Comparison of ENCODE assay signal across 8 cellular contexts in genomic region chr7:29146888-29147609, GRCh38. TPM values are rescaled to one million over a fixed set of nuclear protein-coding genes. Genes with fewer than 3 reads are reported as not detected.
DNase-seq lines count a peak whose midpoint lies in the region; ATAC-seq and TF ChIP-seq lines count a peak whose summit lies in the region.

No MANE protein-coding gene starts in this region.

- H3K36me3 ChIP-seq in BE2C (no peaks in the 10 kb centered on the region), colonic mucosa (no peaks in the 10 kb centered on the region), mucosa of descending colon (ENCODE audit: low read depth) (no peaks in the 10 kb centered on the region), OCI-LY7 (ENCODE audit: insufficient read depth, low read length) (no peaks in the 10 kb centered on the region)

- no peak for DNase-seq in BE2C
- peak; percentile 66 for DNase-seq in NCI-H1105 treated with DMSO at 0.1 percent for 48 hours (lab: John Stamatoyannopoulos, UW)
- DNase-seq in colonic mucosa = peak; percentile 32
- DNase-seq in mucosa of descending colon = peak in 2 of 3 donors; percentile 21 to 34
- no peak for DNase-seq in OCI-LY7 (ENCODE audit: low spot score)
- DNase-seq in AML-193 (lab: John Stamatoyannopoulos, UW) = no peak

- CTCF ChIA-PET in OCI-LY7 (lab: Charles Lee; ENCODE audit: unreplicated experiment) = no interaction called here

- H3K9me2 ChIP-seq in OCI-LY7 (ENCODE audit: insufficient read depth, low read length) = no peaks in the 10 kb centered on the region

- H3K27ac ChIP-seq in colonic mucosa = no peak overlapping the region
- H3K27ac ChIP-seq in OCI-LY7 (ENCODE audit: low read depth, low read length, poor library complexity, severe bottlenecking) = no peak overlapping the region

- intact Hi-C loops in colonic mucosa (cut with DNase I) (no loop called here), mucosa of descending colon (cut with DNase I, micrococcal nuclease) (no loop called here), OCI-LY7 (cut with micrococcal nuclease; ENCODE audit: unreplicated experiment) (no loop called here)

- no peaks in the 10 kb centered on the region for H3K9me3 ChIP-seq in BE2C
- no peaks in the 10 kb centered on the region for H3K9me3 ChIP-seq in colonic mucosa
- H3K9me3 ChIP-seq in mucosa of descending colon = no peaks in the 10 kb centered on the region
- no peaks in the 10 kb centered on the region for H3K9me3 ChIP-seq in OCI-LY7 (ENCODE audit: low read length)

- H3K79me2 ChIP-seq in OCI-LY7 (ENCODE audit: insufficient read depth, low read depth, low read length) = no peaks in the 10 kb centered on the region

- no peak; the same call in 1 of the 2 replicates for TF ChIP-seq CTCF in BE2C (IDR thresholded peaks at IDR 0.05; ENCODE audit: low read depth, low read length)
- TF ChIP-seq CTCF in colonic mucosa (IDR thresholded peaks at IDR 0.05) = no peak
- no peak for TF ChIP-seq CTCF in mucosa of descending colon (IDR thresholded peaks at IDR 0.05)
- TF ChIP-seq CTCF in OCI-LY7 (conservative IDR thresholded peaks at IDR 0.05; ENCODE audit: low read length) = no peak

- no peak overlapping the region for H3K4me2 ChIP-seq in OCI-LY7 (ENCODE audit: low read length)

- no peaks in the 10 kb centered on the region for H4K20me1 ChIP-seq in OCI-LY7 (ENCODE audit: insufficient read depth, low read length)

- peak overlapping the region in 1 of 2 donors; percentile 62 for H3K9ac ChIP-seq in colonic mucosa (ENCODE audit: low read depth in 2 of 2, low read length in 2 of 2)

- H2AFZ ChIP-seq in OCI-LY7 (ENCODE audit: low read length) = no peak overlapping the region

- BruUV-seq in OCI-LY7 (replicated peaks; lab: Mats Ljungman, UMichigan) = no TSS peak

- peak overlapping the region; percentile 61 for H3K4me3 ChIP-seq in BE2C (ENCODE audit: low read depth, low read length)
- H3K4me3 ChIP-seq in colonic mucosa = peak overlapping the region; percentile 36
- H3K4me3 ChIP-seq in mucosa of descending colon = no peak overlapping the region
- H3K4me3 ChIP-seq in OCI-LY7 (ENCODE audit: low read depth, low read length, poor library complexity, severe bottlenecking) = no peak overlapping the region

- ATAC-seq in mucosa of descending colon (peak; percentile 62), HG02642 (IDR thresholded peaks at IDR 0.05; ENCODE audit: poor library complexity, unreplicated experiment) (no peak), GM18858 (IDR thresholded peaks at IDR 0.05; ENCODE audit: unreplicated experiment) (no peak)

- H3K27me3 ChIP-seq in BE2C = peaks cover 22% of the 10 kb centered on the region
- H3K27me3 ChIP-seq in colonic mucosa = no peaks in the 10 kb centered on the region

- H3K4me1 ChIP-seq in BE2C = no peaks in the 10 kb centered on the region
- H3K4me1 ChIP-seq in colonic mucosa = no peaks in the 10 kb centered on the region
- H3K4me1 ChIP-seq in mucosa of descending colon (ENCODE audit: low read depth) = peaks cover 14% of the 10 kb centered on the region
- no peaks in the 10 kb centered on the region for H3K4me1 ChIP-seq in OCI-LY7 (ENCODE audit: insufficient read depth, low read length, poor library complexity, severe bottlenecking)

- POLR2A ChIA-PET in OCI-LY7 (lab: Charles Lee) = interaction anchor here (0.6 kb wide), 1 partner anchor 26 kb away, joined by 3 read pairs; no protein-coding TSS in a partner anchor

RNA-seq across cellular contexts. Expression of gene CPVL, which starts 0.7 kb away (rescaled TPM):
- 2.7 TPM for polyA plus RNA-seq in BE2C (2012; ENCODE audit: insufficient read depth, insufficient read length, low read depth)
- total RNA-seq in colonic mucosa (10 to 100 TPM in 1 of 2 donors, 1 to 10 TPM in 1; 4.9 to 17.0 TPM), mucosa of descending colon (10 to 100 TPM in 2 of 3 donors, 1 to 10 TPM in 1; 8.1 to 20.0 (median 10.5) TPM), OCI-LY7 (2022) (not detected in 2 replicates)
- total RNA-seq in OCI-LY7 (2014; rRNA removed; shearing (Covaris generic)) = not detected in 2 replicates

RNA-seq across cellular contexts. Expression of gene CHN2, which starts 47.5 kb away (rescaled TPM):
- polyA plus RNA-seq in BE2C (2012; ENCODE audit: insufficient read depth, insufficient read length, low read depth) = not detected
- 10 to 100 TPM; 12.8 to 19.8 TPM for total RNA-seq in colonic mucosa
- total RNA-seq in mucosa of descending colon = 10 to 100 TPM; 18.7 to 41.5 (median 27.6) TPM
- not detected in 2 replicates for total RNA-seq in OCI-LY7 (2014; rRNA removed; shearing (Covaris generic))
- not detected in 2 replicates for total RNA-seq in OCI-LY7 (2022)

Comparison
In these comparisons a context has a peak if more than half of its experiments do, and no peak if none do; other contexts are left out.
1. DNase-seq: peak in NCI-H1105 treated with DMSO at 0.1 percent for 48 hours (single experiment), colonic mucosa (single experiment) and mucosa of descending colon (2 of 3); none in BE2C (single experiment), OCI-LY7 (single experiment) and AML-193 (0 of 2).
2. H3K4me3 ChIP-seq: peak in BE2C (single experiment) and colonic mucosa (single experiment); none in mucosa of descending colon (single experiment) and OCI-LY7 (single experiment).
3. RNA of gene CPVL, which starts 0.7 kb away (total RNA-seq): 4.9 to 17.0 TPM in colonic mucosa and 8.1 to 20.0 TPM in mucosa of descending colon; not detected in OCI-LY7; every median in the first group is over 4 times any median in the second.
4. RNA of gene CHN2, which starts 47.5 kb away (total RNA-seq): 18.7 to 41.5 TPM in mucosa of descending colon and 12.8 to 19.8 TPM in colonic mucosa; not detected in OCI-LY7; every median in the first group is over 10 times any median in the second.